Comparison of ENCODE assay signal across 1 cellular context in the genomic region with DNA sequence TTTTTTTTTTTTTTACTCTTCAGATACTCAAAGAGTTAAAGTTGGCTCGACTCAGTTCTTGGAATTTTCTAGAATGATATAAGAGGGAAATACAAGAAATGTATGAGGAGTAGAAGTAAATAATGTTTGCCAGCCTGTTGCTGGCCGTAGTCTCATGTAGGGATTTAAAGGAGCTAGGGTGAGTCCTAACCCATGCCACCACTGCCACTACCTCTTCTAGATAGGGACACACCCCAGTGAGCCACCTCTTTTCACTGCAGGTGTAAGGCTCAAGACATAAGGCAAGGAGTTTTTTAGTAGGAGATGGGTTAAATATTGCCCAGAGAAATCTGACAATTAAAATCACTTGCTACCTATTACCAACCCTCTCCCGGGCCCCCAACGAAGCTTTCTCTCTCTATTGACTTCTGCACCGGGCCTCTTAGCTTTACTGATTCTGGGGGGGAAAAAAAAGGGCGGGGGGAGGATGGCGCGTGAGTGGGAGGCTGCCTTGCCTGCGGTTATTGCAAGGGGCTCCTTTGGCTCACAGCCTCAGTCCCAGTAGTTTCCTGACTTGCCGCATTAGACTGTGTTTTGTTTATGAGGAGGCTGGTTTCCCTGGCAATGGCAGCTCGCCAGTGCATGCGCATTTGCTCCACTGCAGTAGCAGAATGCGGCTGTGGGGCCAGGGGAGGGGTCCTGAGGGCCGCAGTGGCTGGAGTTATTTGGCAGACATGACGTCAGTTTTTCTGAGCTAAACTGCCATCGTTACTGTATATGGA.
TF ChIP-seq lines count a peak whose summit lies in the region.

No MANE protein-coding gene starts in this region.

TF ChIP-seq in HEK293, 187 proteins besides CTCF, POLR2A, EP300 and RAD21 (continued from another document):
- TF ChIP-seq, protein P1, sequence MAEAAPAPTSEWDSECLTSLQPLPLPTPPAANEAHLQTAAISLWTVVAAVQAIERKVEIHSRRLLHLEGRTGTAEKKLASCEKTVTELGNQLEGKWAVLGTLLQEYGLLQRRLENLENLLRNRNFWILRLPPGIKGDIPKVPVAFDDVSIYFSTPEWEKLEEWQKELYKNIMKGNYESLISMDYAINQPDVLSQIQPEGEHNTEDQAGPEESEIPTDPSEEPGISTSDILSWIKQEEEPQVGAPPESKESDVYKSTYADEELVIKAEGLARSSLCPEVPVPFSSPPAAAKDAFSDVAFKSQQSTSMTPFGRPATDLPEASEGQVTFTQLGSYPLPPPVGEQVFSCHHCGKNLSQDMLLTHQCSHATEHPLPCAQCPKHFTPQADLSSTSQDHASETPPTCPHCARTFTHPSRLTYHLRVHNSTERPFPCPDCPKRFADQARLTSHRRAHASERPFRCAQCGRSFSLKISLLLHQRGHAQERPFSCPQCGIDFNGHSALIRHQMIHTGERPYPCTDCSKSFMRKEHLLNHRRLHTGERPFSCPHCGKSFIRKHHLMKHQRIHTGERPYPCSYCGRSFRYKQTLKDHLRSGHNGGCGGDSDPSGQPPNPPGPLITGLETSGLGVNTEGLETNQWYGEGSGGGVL (tag by site-specific recombination; IDR thresholded peaks at IDR 0.05) = peak; percentile 85
- TF ChIP-seq, protein P2, sequence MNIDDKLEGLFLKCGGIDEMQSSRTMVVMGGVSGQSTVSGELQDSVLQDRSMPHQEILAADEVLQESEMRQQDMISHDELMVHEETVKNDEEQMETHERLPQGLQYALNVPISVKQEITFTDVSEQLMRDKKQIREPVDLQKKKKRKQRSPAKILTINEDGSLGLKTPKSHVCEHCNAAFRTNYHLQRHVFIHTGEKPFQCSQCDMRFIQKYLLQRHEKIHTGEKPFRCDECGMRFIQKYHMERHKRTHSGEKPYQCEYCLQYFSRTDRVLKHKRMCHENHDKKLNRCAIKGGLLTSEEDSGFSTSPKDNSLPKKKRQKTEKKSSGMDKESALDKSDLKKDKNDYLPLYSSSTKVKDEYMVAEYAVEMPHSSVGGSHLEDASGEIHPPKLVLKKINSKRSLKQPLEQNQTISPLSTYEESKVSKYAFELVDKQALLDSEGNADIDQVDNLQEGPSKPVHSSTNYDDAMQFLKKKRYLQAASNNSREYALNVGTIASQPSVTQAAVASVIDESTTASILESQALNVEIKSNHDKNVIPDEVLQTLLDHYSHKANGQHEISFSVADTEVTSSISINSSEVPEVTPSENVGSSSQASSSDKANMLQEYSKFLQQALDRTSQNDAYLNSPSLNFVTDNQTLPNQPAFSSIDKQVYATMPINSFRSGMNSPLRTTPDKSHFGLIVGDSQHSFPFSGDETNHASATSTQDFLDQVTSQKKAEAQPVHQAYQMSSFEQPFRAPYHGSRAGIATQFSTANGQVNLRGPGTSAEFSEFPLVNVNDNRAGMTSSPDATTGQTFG (tag by site-specific recombination; IDR thresholded peaks at IDR 0.05; ENCODE audit: borderline replicate concordance) = no peak
- 0 out of 2 replicates have a peak, but pooled peaks have one; percentile 21 for TF ChIP-seq GLIS2 (tag by site-specific recombination; IDR thresholded peaks at IDR 0.05)
- TF ChIP-seq, protein P3, sequence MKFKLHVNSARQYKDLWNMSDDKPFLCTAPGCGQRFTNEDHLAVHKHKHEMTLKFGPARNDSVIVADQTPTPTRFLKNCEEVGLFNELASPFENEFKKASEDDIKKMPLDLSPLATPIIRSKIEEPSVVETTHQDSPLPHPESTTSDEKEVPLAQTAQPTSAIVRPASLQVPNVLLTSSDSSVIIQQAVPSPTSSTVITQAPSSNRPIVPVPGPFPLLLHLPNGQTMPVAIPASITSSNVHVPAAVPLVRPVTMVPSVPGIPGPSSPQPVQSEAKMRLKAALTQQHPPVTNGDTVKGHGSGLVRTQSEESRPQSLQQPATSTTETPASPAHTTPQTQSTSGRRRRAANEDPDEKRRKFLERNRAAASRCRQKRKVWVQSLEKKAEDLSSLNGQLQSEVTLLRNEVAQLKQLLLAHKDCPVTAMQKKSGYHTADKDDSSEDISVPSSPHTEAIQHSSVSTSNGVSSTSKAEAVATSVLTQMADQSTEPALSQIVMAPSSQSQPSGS (tag by site-specific recombination; IDR thresholded peaks at IDR 0.05; ENCODE audit: low read depth) = peak; percentile 91
- no peak for TF ChIP-seq YY1 (tag by site-specific recombination; IDR thresholded peaks at IDR 0.05)
- no peak for TF ChIP-seq OVOL3 (tag by site-specific recombination; IDR thresholded peaks at IDR 0.05)
- TF ChIP-seq SP3 (tag by site-specific recombination; IDR thresholded peaks at IDR 0.05) = no peak
- no peak for TF ChIP-seq ZNF133 (tag by site-specific recombination; IDR thresholded peaks at IDR 0.05)
- peak; percentile 50; the same call in 1 of the 2 replicates for TF ChIP-seq ZBTB21 (tag by site-specific recombination; IDR thresholded peaks at IDR 0.05)
- TF ChIP-seq, protein P4, sequence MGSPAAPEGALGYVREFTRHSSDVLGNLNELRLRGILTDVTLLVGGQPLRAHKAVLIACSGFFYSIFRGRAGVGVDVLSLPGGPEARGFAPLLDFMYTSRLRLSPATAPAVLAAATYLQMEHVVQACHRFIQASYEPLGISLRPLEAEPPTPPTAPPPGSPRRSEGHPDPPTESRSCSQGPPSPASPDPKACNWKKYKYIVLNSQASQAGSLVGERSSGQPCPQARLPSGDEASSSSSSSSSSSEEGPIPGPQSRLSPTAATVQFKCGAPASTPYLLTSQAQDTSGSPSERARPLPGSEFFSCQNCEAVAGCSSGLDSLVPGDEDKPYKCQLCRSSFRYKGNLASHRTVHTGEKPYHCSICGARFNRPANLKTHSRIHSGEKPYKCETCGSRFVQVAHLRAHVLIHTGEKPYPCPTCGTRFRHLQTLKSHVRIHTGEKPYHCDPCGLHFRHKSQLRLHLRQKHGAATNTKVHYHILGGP (tag by site-specific recombination; IDR thresholded peaks at IDR 0.05) = no peak
- no peak for TF ChIP-seq ZNF132 (tag by site-specific recombination; IDR thresholded peaks at IDR 0.05; ENCODE audit: borderline replicate concordance)
- TF ChIP-seq ZNF530 (tag by site-specific recombination; IDR thresholded peaks at IDR 0.05; ENCODE audit: low read depth) = no peak
- TF ChIP-seq, protein P5, sequence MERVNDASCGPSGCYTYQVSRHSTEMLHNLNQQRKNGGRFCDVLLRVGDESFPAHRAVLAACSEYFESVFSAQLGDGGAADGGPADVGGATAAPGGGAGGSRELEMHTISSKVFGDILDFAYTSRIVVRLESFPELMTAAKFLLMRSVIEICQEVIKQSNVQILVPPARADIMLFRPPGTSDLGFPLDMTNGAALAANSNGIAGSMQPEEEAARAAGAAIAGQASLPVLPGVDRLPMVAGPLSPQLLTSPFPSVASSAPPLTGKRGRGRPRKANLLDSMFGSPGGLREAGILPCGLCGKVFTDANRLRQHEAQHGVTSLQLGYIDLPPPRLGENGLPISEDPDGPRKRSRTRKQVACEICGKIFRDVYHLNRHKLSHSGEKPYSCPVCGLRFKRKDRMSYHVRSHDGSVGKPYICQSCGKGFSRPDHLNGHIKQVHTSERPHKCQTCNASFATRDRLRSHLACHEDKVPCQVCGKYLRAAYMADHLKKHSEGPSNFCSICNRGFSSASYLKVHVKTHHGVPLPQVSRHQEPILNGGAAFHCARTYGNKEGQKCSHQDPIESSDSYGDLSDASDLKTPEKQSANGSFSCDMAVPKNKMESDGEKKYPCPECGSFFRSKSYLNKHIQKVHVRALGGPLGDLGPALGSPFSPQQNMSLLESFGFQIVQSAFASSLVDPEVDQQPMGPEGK (tag by site-specific recombination; IDR thresholded peaks at IDR 0.05) = peak; percentile 62
- no peak for TF ChIP-seq ZBTB7A (tag by site-specific recombination; IDR thresholded peaks at IDR 0.05; ENCODE audit: low read depth)
- TF ChIP-seq BCL11A (tag by site-specific recombination; IDR thresholded peaks at IDR 0.05; ENCODE audit: low read depth) = no peak
- TF ChIP-seq EGR2 (tag by site-specific recombination; IDR thresholded peaks at IDR 0.05; ENCODE audit: low read depth) = 0 out of 2 replicates have a peak, but pooled peaks have one; percentile 20
- TF ChIP-seq, protein P6, sequence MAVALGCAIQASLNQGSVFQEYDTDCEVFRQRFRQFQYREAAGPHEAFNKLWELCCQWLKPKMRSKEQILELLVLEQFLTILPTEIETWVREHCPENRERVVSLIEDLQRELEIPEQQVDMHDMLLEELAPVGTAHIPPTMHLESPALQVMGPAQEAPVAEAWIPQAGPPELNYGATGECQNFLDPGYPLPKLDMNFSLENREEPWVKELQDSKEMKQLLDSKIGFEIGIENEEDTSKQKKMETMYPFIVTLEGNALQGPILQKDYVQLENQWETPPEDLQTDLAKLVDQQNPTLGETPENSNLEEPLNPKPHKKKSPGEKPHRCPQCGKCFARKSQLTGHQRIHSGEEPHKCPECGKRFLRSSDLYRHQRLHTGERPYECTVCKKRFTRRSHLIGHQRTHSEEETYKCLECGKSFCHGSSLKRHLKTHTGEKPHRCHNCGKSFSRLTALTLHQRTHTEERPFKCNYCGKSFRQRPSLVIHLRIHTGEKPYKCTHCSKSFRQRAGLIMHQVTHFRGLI (tag by site-specific recombination; IDR thresholded peaks at IDR 0.05) = no peak
- TF ChIP-seq ZNF548 (tag by site-specific recombination; IDR thresholded peaks at IDR 0.05) = no peak
- no peak for TF ChIP-seq ZNF521 (tag by site-specific recombination; IDR thresholded peaks at IDR 0.05)
- TF ChIP-seq ZNF2 (tag by site-specific recombination; IDR thresholded peaks at IDR 0.05) = no peak
- peak; percentile 34; the same call in 1 of the 2 replicates for TF ChIP-seq ZNF335 (tag by site-specific recombination; conservative IDR thresholded peaks at IDR 0.05)
- no peak for TF ChIP-seq ZNF555 (tag by site-specific recombination; conservative IDR thresholded peaks at IDR 0.05)
- no peak for TF ChIP-seq ZNF843 (tag by site-specific recombination; IDR thresholded peaks at IDR 0.05)
- TF ChIP-seq, protein P7, sequence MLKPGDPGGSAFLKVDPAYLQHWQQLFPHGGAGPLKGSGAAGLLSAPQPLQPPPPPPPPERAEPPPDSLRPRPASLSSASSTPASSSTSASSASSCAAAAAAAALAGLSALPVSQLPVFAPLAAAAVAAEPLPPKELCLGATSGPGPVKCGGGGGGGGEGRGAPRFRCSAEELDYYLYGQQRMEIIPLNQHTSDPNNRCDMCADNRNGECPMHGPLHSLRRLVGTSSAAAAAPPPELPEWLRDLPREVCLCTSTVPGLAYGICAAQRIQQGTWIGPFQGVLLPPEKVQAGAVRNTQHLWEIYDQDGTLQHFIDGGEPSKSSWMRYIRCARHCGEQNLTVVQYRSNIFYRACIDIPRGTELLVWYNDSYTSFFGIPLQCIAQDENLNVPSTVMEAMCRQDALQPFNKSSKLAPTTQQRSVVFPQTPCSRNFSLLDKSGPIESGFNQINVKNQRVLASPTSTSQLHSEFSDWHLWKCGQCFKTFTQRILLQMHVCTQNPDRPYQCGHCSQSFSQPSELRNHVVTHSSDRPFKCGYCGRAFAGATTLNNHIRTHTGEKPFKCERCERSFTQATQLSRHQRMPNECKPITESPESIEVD (tag by site-specific recombination; IDR thresholded peaks at IDR 0.05) = no peak
- TF ChIP-seq ZBTB20 (tag by site-specific recombination; IDR thresholded peaks at IDR 0.05) = 0 out of 2 replicates have a peak, but pooled peaks have one; percentile 14
